ENCODE assay signal across 8 cellular contexts in genomic region chr20:38127011-38127621, GRCh38.
DNase-seq lines count a peak whose midpoint lies in the region; ATAC-seq lines count a peak whose summit lies in the region.

No MANE protein-coding gene starts in this region.

- no peak for ATAC-seq in stimulated activated naive CD8-positive, alpha-beta T cell treated with anti-CD3 and anti-CD28 coated beads, Interleukin-15, Interleukin-2, amounts not matched to agents 100 U/mL and 50 U/mL, for 24 hours
- ATAC-seq in GM19023 (IDR thresholded peaks at IDR 0.05; ENCODE audit: unreplicated experiment) = no peak

- in situ Hi-C loops in HAP-1 (cut with MboI; ENCODE audit: low sequenced_read_pairs) = no loop called here

- H3K9me3 ChIP-seq in duodenal mucosa (ENCODE audit: control insufficient read depth in 1 of 2, low read length in 2 of 2) (no peaks in the 10 kb centered on the region), muscle layer of colon (ENCODE audit: low read length) (no peaks in the 10 kb centered on the region), HAP-1 (no peaks in the 10 kb centered on the region)

- H3K36me3 ChIP-seq in duodenal mucosa (ENCODE audit: control insufficient read depth in 1 of 2, insufficient read depth in 2 of 2, low read length in 2 of 2) = peaks cover 0 to 11% of the 10 kb centered on the region in 2 donors
- no peaks in the 10 kb centered on the region for H3K36me3 ChIP-seq in muscle layer of colon (ENCODE audit: insufficient read depth, low read length)
- no peaks in the 10 kb centered on the region for H3K36me3 ChIP-seq in HAP-1 (replicated peaks)

- H3K27ac ChIP-seq in duodenal mucosa (ENCODE audit: low read depth, low read length) (peak overlapping the region; percentile 61), muscle layer of colon (ENCODE audit: low read depth, low read length) (peak overlapping the region; percentile 5)

- H3K9ac ChIP-seq in duodenal mucosa (ENCODE audit: low read depth in 1 of 2, low read length in 2 of 2) (no peak overlapping the region), muscle layer of colon (ENCODE audit: low read length) (no peak overlapping the region)

- H3K4me3 ChIP-seq in duodenal mucosa (ENCODE audit: low read depth in 1 of 2, low read length in 2 of 2) (no peak overlapping the region), muscle layer of colon (ENCODE audit: low read depth in 1 of 2, low read length in 2 of 2) (no peak overlapping the region), HAP-1 (no peak overlapping the region)

- H3K4me1 ChIP-seq in duodenal mucosa (ENCODE audit: control insufficient read depth in 1 of 2, insufficient read depth in 2 of 2, low read length in 2 of 2) (peaks cover 18 to 30% of the 10 kb centered on the region in 2 donors), muscle layer of colon (ENCODE audit: insufficient read depth, low read length) (peaks cover 27% of the 10 kb centered on the region), HAP-1 (no peaks in the 10 kb centered on the region)

- H3K27me3 ChIP-seq in duodenal mucosa (ENCODE audit: control insufficient read depth in 1 of 2, insufficient read depth in 2 of 2, low read length in 2 of 2) = no peaks in the 10 kb centered on the region
- no peaks in the 10 kb centered on the region for H3K27me3 ChIP-seq in muscle layer of colon (ENCODE audit: control insufficient read depth in 1 of 2, insufficient read depth in 2 of 2, low read length in 2 of 2)
- H3K27me3 ChIP-seq in HAP-1 (ENCODE audit: low read depth) = no peaks in the 10 kb centered on the region

- DNase-seq in Ammon's horn (ENCODE audit: low spot score) (peak; percentile 27), NCI-H226 (peak; percentile 61), HAP-1 (ENCODE audit: low spot score in 2 of 2) (no peak), NCI-H187 (lab: John Stamatoyannopoulos, UW) (no peak)
- DNase-seq in stimulated activated naive CD8-positive, alpha-beta T cell treated with anti-CD3 and anti-CD28 coated beads, Interleukin-15, Interleukin-2, amounts not matched to agents 100 U/mL and 50 U/mL, for 24 hours = no peak

Comparison
In these comparisons a context has a peak if more than half of its experiments do, and no peak if none do; other contexts are left out.
1. DNase-seq: peak in Ammon's horn (single experiment) and NCI-H226 (single experiment); none in stimulated activated naive CD8-positive, alpha-beta T cell treated with anti-CD3 and anti-CD28 coated beads, Interleukin-15, Interleukin-2, amounts not matched to agents 100 U/mL and 50 U/mL, for 24 hours (single experiment), HAP-1 (0 of 2) and NCI-H187 (0 of 2).